Comparison of ENCODE assay signal across 8 cellular contexts in genomic region chr1:151281225-151281968, GRCh38. TPM values are rescaled to one million over a fixed set of nuclear protein-coding genes. Genes with fewer than 3 reads are reported as not detected.
A peak's percentile ranks its signal among the peaks of the same experiment; 100 is the strongest.
DNase-seq lines count a peak whose midpoint lies in the region; ATAC-seq and TF ChIP-seq lines count a peak whose summit lies in the region.

No MANE protein-coding gene starts in this region.

- no peaks in the 10 kb centered on the region for H3K27me3 Mint-ChIP-seq in T-helper 2 cell treated with Interferon-gamma antibody and Interleukin-4, amounts not matched to agents 5 μg/mL and 100 μg/mL, for 36 hours (ENCODE audit: low read depth)

- ATAC-seq in HG02943 (IDR thresholded peaks at IDR 0.05; ENCODE audit: low read depth, unreplicated experiment) (peak; percentile 37), right cardiac atrium (peak; percentile 84 to 88)

- under 1% methylated on average over 48 of the region's 48 CpGs for WGBS in right cardiac atrium

- peaks cover 18% of the 10 kb centered on the region for H3K4me1 Mint-ChIP-seq in T-helper 2 cell treated with Interferon-gamma antibody and Interleukin-4, amounts not matched to agents 5 μg/mL and 100 μg/mL, for 36 hours (ENCODE audit: low read depth)

- peak overlapping the region; percentile 95 for H3K4me3 Mint-ChIP-seq in T-helper 2 cell treated with Interferon-gamma antibody and Interleukin-4, amounts not matched to agents 5 μg/mL and 100 μg/mL, for 36 hours

- H3K9me3 Mint-ChIP-seq in T-helper 2 cell treated with Interferon-gamma antibody and Interleukin-4, amounts not matched to agents 5 μg/mL and 100 μg/mL, for 36 hours: no peaks in the 10 kb centered on the region

- intact Hi-C loops in ascending aorta (cut with DNase I) (loop anchor here (5.0 kb wide), 1 partner anchor 116 kb away; the partner anchor contains the start of gene PSMB4), right cardiac atrium (cut with DNase I) (no loop called here), uterus (cut with DNase I; ENCODE audit: low total_unique reads) (no loop called here)

- H3K4me1 ChIP-seq in ascending aorta (peaks cover 6 to 17% of the 10 kb centered on the region in 2 donors), right cardiac atrium (ENCODE audit: control insufficient read depth, insufficient read depth, low read length) (no peaks in the 10 kb centered on the region), uterus (peaks cover 0 to 15% of the 10 kb centered on the region in 2 donors)

- H3K4me3 ChIP-seq in ascending aorta: peak overlapping the region; percentile 70 to 94
- H3K4me3 ChIP-seq in right cardiac atrium (ENCODE audit: low read length): peak overlapping the region; percentile 26
- H3K4me3 ChIP-seq in uterus: peak overlapping the region; percentile 64 to 71

- no peaks in the 10 kb centered on the region for H3K27me3 ChIP-seq in ascending aorta
- H3K27me3 ChIP-seq in right cardiac atrium (ENCODE audit: control insufficient read depth, insufficient read depth): no peaks in the 10 kb centered on the region
- H3K27me3 ChIP-seq in uterus: no peaks in the 10 kb centered on the region

- H3K9me3 ChIP-seq in ascending aorta (no peaks in the 10 kb centered on the region), right cardiac atrium (ENCODE audit: control insufficient read depth, low read length) (no peaks in the 10 kb centered on the region), uterus (no peaks in the 10 kb centered on the region)

- no peak for TF ChIP-seq CTCF in GM13977 (IDR thresholded peaks at IDR 0.05; ENCODE audit: extremely low read depth, insufficient read depth, missing control alignments)
- peak in 1 of 3 experiments; percentile 19 for TF ChIP-seq CTCF in ascending aorta (IDR thresholded peaks at IDR 0.05)
- TF ChIP-seq CTCF in uterus (IDR thresholded peaks at IDR 0.05): peak; percentile 35 to 58 (median 48)

- peak; percentile 90 for DNase-seq in GM13977 (ENCODE audit: low spot score)
- DNase-seq in NCI-H187 treated with DMSO at 0.1 percent for 48 hours (lab: John Stamatoyannopoulos, UW): peak; percentile 99
- peak; percentile 95 for DNase-seq in T-helper 2 cell treated with Interferon-gamma antibody and Interleukin-4, amounts not matched to agents 5 μg/mL and 100 μg/mL, for 36 hours (ENCODE audit: low spot score)
- DNase-seq in ascending aorta (ENCODE audit: low spot score in 2 of 2): peak; percentile 93 to 99
- DNase-seq in right cardiac atrium: peak; percentile 98
- peak; percentile 91 for DNase-seq in pulmonary artery endothelial cell (ENCODE audit: low read depth, low spot score)
- DNase-seq in uterus: peak; percentile 97 to 98

- TF ChIP-seq POLR2A in uterus (IDR thresholded peaks at IDR 0.05): peak; percentile 51 to 84

- in situ Hi-C loops in GM13977 (cut with MboI; ENCODE audit: low pct_unique_long_range_greater_than_20kb, low sequenced_read_pairs, unreplicated experiment): no loop called here

- peak overlapping the region; percentile 99 for H3K27ac Mint-ChIP-seq in T-helper 2 cell treated with Interferon-gamma antibody and Interleukin-4, amounts not matched to agents 5 μg/mL and 100 μg/mL, for 36 hours

- H3K27ac ChIP-seq in ascending aorta: peak overlapping the region; percentile 97 to 99
- peak overlapping the region; percentile 86 for H3K27ac ChIP-seq in right cardiac atrium (ENCODE audit: low read length)
- H3K27ac ChIP-seq in uterus: peak overlapping the region; percentile 97 to 100

- peaks cover 12 to 14% of the 10 kb centered on the region in 2 donors for H3K36me3 ChIP-seq in ascending aorta
- no peaks in the 10 kb centered on the region for H3K36me3 ChIP-seq in uterus

- H3K36me3 Mint-ChIP-seq in T-helper 2 cell treated with Interferon-gamma antibody and Interleukin-4, amounts not matched to agents 5 μg/mL and 100 μg/mL, for 36 hours (ENCODE audit: low read depth): peaks cover 2% of the 10 kb centered on the region

RNA-seq across cellular contexts. Expression of gene ZNF687, which starts 0.7 kb away (rescaled TPM):
- total RNA-seq in ascending aorta: 67.9 TPM
- total RNA-seq in right cardiac atrium: 10 to 100 TPM; 12.4 to 15.0 (median 13.2) TPM
- polyA plus RNA-seq in right cardiac atrium: 8.6 TPM
- total RNA-seq in pulmonary artery endothelial cell: 6.2 and 6.9 TPM in 2 replicates
- total RNA-seq in uterus: 10 to 100 TPM in 2 of 4 donors, 1 to 10 TPM in 2; 6.4 to 31.9 (median 10.9) TPM

RNA-seq across cellular contexts. Expression of gene PSMD4, which starts 26.9 kb away (rescaled TPM):
- total RNA-seq in ascending aorta: 83.5 TPM
- total RNA-seq in right cardiac atrium: 100 to 1,000 TPM; 134 to 163 (median 144) TPM
- polyA plus RNA-seq in right cardiac atrium: 152 TPM
- 263 and 288 TPM in 2 replicates for total RNA-seq in pulmonary artery endothelial cell
- total RNA-seq in uterus: 100 to 1,000 TPM in 1 of 4 donors, 10 to 100 TPM in 3; 73.5 to 114 (median 89.1) TPM

RNA-seq across cellular contexts. Expression of gene PI4KB, which starts 45.8 kb away (rescaled TPM):
- 94.8 TPM for total RNA-seq in ascending aorta
- total RNA-seq in right cardiac atrium: 10 to 100 TPM; 45.5 to 62.0 (median 52.0) TPM
- polyA plus RNA-seq in right cardiac atrium: 31.0 TPM
- 39.4 and 50.7 TPM in 2 replicates for total RNA-seq in pulmonary artery endothelial cell
- total RNA-seq in uterus: 100 to 1,000 TPM in 1 of 4 donors, 10 to 100 TPM in 3; 15.9 to 155 (median 44.1) TPM

Comparison
In these comparisons a context has a peak if more than half of its experiments do, and no peak if none do; other contexts are left out.
1. Peak in every context shown above with its lines: DNase-seq, ATAC-seq, H3K4me3 ChIP-seq and H3K27ac ChIP-seq.
2. H3K4me3 ChIP-seq: peak in every context shown above with its lines; median percentile 82 in ascending aorta; 68 in uterus; 26 in right cardiac atrium.